In the genomic region with DNA sequence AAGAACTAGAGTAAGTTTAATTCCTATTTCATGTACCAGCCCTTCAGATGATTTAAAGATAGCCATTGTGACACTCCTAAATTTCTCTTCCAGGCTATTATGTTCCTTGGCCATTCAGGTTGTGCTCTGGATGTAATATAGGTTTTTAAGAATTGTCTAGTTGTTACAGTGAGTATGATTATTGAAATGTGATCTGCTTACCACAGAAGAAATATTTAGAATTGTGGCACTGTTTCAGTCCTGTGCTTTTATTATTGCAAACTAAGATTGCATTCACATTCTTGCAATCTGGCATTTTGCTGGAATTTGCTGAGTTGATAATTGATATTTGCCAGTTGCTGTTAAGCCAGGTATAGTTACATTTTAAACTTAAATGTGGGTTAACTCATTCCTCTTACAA, we compare ENCODE assay signal across 24 cellular contexts. TPM values are rescaled to one million over a fixed set of nuclear protein-coding genes. Genes with fewer than 3 reads are reported as not detected.
"Had no signal": no experiment of that assay in that cellular context is flagged by ENCODE, and none has a peak within 500 bp of the region (broad histone marks: within the 10 kb centered on the region; RNA-seq: fewer than 3 reads in every experiment).

No MANE protein-coding gene starts in this region.

- DNase-seq: activated CD4-positive, alpha-beta T cell treated with anti-CD3 and anti-CD28 coated beads for 1 hour; activated CD8-positive, alpha-beta memory T cell treated with anti-CD3 and anti-CD28 coated beads for 24 hours; activated CD8-positive, alpha-beta memory T cell treated with anti-CD3 and anti-CD28 coated beads, Interleukin-2, amount 50 U/mL, for 4 hours; activated T-cell treated with anti-CD3 and anti-CD28 coated beads, Interleukin-2, amount 50 U/mL, for 24 hours; body of pancreas; foreskin keratinocyte; immature natural killer cell; kidney glomerular epithelial cell; left ventricle myocardium inferior; nephron progenitor cell; pancreas; psoas muscle; right cardiac atrium; small intestine; stimulated activated CD4-positive, alpha-beta T cell treated with anti-CD3 and anti-CD28 coated beads, Interleukin-15, amount 100 ng/mL, for 24 hours; stomach; T-helper 1 cell; T-helper 9 cell had no signal

- H3K27ac ChIP-seq: body of pancreas, cardiac muscle cell, epithelial cell of prostate, foreskin keratinocyte, hepatocyte, left ventricle myocardium inferior, pancreas, psoas muscle, stomach, suprapubic skin, tibial nerve had no signal

- H3K4me3 ChIP-seq: body of pancreas, cardiac muscle cell, hepatocyte, left ventricle myocardium inferior, pancreas, psoas muscle, stomach, suprapubic skin, tibial nerve had no signal

- H3K27me3 ChIP-seq: body of pancreas, cardiac muscle cell, foreskin keratinocyte, hepatocyte, pancreas, stomach, suprapubic skin, tibial nerve had no signal

- H3K9me3 ChIP-seq: body of pancreas, left ventricle myocardium inferior, pancreas, psoas muscle, stomach, suprapubic skin, tibial nerve had no signal

- H3K36me3 ChIP-seq: left ventricle myocardium inferior, pancreas, stomach, suprapubic skin, tibial nerve had no signal

- H2AFZ ChIP-seq: hepatocyte had no signal

- H3K4me1 ChIP-seq: body of pancreas, foreskin keratinocyte, left ventricle myocardium inferior, pancreas, psoas muscle, stomach, suprapubic skin, tibial nerve had no signal

- H3K4me2 ChIP-seq: hepatocyte had no signal

- H3K79me2 ChIP-seq: hepatocyte had no signal

- FAIRE-seq: pancreas, small intestine, urothelium cell line had no signal

RNA-seq across cellular contexts. Expression of gene EXO1, which starts 22.3 kb away (rescaled TPM):
- total RNA-seq: body of pancreas had no signal
